Comparison of ENCODE assay signal across 8 cellular contexts in the genomic region with DNA sequence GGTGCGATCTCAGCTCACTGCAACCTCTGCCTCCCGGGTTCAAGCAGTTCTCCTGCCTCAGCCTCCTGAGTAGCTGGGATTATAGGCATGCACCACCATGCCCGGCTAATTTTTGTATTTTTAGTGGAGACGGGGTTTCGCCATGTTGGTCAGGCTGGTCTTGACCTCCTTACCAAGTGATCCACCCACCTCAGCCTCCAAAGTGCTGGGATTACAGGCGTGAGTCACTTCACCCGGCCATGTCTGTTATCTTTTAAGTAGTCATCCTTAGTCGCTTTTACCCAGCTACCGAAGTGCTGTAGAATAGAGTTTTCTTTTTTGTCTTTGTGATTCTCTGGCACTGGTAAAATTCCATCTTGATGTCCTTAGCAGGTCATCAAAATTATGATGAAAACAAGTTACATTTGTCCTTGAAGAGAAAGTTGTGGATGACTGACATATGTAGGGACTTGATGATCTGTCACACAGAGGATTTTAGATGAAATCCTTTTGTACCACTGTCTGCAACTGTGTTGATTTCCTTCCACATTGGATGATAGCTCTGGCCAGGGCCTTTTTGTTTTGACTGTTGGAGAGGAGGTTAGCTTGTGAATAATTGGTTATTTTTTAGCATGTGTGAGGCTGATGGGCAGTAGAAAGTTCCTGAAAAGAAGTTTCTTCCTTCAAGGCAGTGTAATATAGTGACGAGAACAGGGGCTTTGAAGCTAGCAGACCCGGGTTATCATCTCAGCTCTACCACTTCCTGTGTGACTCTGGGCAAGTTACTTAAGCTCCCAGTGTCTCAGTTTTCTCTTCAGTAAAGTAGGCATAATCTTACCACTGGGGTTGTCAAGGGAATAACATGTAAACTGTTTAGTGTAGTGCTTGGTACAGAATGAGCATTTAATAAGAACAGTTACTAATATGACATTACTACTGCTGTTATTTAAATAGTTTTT. TPM values are rescaled to one million over a fixed set of nuclear protein-coding genes. Genes with fewer than 3 reads are reported as not detected.
DNase-seq lines count a peak whose midpoint lies in the region; ATAC-seq and TF ChIP-seq lines count a peak whose summit lies in the region.

No MANE protein-coding gene starts in this region.

- DNase-seq in CD1c-positive myeloid dendritic cell (ENCODE audit: extremely low spot score) (peak; percentile 62), GM20000 (ENCODE audit: low spot score) (peak; percentile 24), T-helper 17 cell (no peak), fibroblast of the aortic adventitia (ENCODE audit: low read depth) (peak; percentile 58), endothelial cell (ENCODE audit: low spot score) (no peak), left colon (no peak), DMS114 treated with DMSO at 0.1 percent for 48 hours (lab: John Stamatoyannopoulos, UW; ENCODE audit: unreplicated experiment) (no peak)

- H3K9me3 Mint-ChIP-seq in endothelial cell (ENCODE audit: unreplicated experiment) = no peaks in the 10 kb centered on the region

- no peaks in the 10 kb centered on the region for H3K9me3 ChIP-seq in T-helper 17 cell (ENCODE audit: control insufficient read depth, low read length, poor library complexity, severe bottlenecking)

- H3K27ac Mint-ChIP-seq in T-helper 17 cell (peak overlapping the region; percentile 95), endothelial cell (ENCODE audit: unreplicated experiment) (no peak overlapping the region)

- H3K36me3 Mint-ChIP-seq in T-helper 17 cell (ENCODE audit: low read depth) = no peaks in the 10 kb centered on the region
- H3K36me3 Mint-ChIP-seq in endothelial cell (ENCODE audit: low read depth, unreplicated experiment) = no peaks in the 10 kb centered on the region

- no peak for TF ChIP-seq CTCF in GM20000 (IDR thresholded peaks at IDR 0.05; ENCODE audit: extremely low read depth, missing control alignments)
- no peak for TF ChIP-seq CTCF in fibroblast of the aortic adventitia (IDR thresholded peaks at IDR 0.05; ENCODE audit: insufficient read depth, low read length)
- TF ChIP-seq CTCF in endothelial cell (IDR thresholded peaks at IDR 0.05; ENCODE audit: unreplicated experiment) = no peak

- no peak overlapping the region for H3K4me3 ChIP-seq in fibroblast of the aortic adventitia (ENCODE audit: low read depth, low read length)

- H3K27me3 Mint-ChIP-seq in T-helper 17 cell = no peaks in the 10 kb centered on the region
- H3K27me3 Mint-ChIP-seq in endothelial cell (ENCODE audit: unreplicated experiment) = peaks cover 2% of the 10 kb centered on the region

- peak overlapping the region; percentile 80 for H3K4me3 Mint-ChIP-seq in T-helper 17 cell
- no peak overlapping the region for H3K4me3 Mint-ChIP-seq in endothelial cell (ENCODE audit: unreplicated experiment)

- intact Hi-C loops in left colon (cut with DNase I, micrococcal nuclease) = no loop called here

- peaks cover 39% of the 10 kb centered on the region for H3K4me1 Mint-ChIP-seq in T-helper 17 cell
- peaks cover 17% of the 10 kb centered on the region for H3K4me1 Mint-ChIP-seq in endothelial cell (ENCODE audit: unreplicated experiment)

- ATAC-seq in T-helper 17 cell (peak; percentile 90), HG03025 (IDR thresholded peaks at IDR 0.05; ENCODE audit: low FRiP score, unreplicated experiment) (no peak), left colon (no peak)

RNA-seq across cellular contexts. Expression of a gene that starts 18.8 kb away (rescaled TPM):
- total RNA-seq in T-helper 17 cell (10 to 100 TPM; 34.0 to 36.9 TPM), fibroblast of the aortic adventitia (ENCODE audit: low replicate concordance) (97.9 and 142 TPM in 2 replicates), endothelial cell (ENCODE audit: unreplicated experiment) (30.6 TPM), left colon (10 to 100 TPM; 34.6 to 41.0 TPM)

Comparison
In these comparisons a context has a peak if more than half of its experiments do, and no peak if none do; other contexts are left out.
1. DNase-seq: peak in CD1c-positive myeloid dendritic cell (single experiment), GM20000 (single experiment) and fibroblast of the aortic adventitia (single experiment); none in T-helper 17 cell (0 of 3), endothelial cell (single experiment), left colon (0 of 2) and DMS114 treated with DMSO at 0.1 percent for 48 hours (single experiment).